27 cellular contexts compared by ENCODE assay signal in the genomic region with DNA sequence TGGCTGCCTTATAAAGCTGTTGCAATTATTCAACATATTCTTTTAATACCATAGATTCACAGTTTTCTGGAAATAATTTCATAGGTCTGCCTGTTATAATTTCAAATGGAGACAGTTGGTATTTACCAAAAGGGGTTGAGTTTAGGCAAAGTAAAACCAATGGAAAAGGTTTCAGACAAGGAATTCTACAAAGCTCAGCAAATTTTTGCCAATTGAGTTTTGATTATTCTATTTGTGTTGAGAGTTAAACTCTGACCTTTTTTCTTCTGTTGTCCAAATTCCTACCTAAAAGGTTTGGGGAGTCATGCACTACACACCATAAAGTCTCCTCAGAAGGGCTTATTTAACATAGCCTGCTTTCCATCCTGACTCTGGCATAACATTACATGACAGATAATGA. TPM values are rescaled to one million over a fixed set of nuclear protein-coding genes. Genes with fewer than 3 reads are reported as not detected.
"Had no signal": no experiment of that assay in that cellular context is flagged by ENCODE, and none has a peak within 500 bp of the region (broad histone marks: within the 10 kb centered on the region; RNA-seq: fewer than 3 reads in every experiment).

No MANE protein-coding gene starts in this region.

- H3K4me1 Mint-ChIP-seq: immature natural killer cell; natural killer cell; stimulated activated memory B cell treated with anti-CD40 and anti-IgM and Interleukin-4, amounts not matched to agents 10 μg/mL and 1 μg/mL and 100 μg/mL, for 72 hours had no signal

- ATAC-seq: left ventricle myocardium superior; lower lobe of right lung; natural killer cell; psoas muscle; right cardiac atrium; stimulated activated memory B cell treated with anti-CD40 and anti-IgM and Interleukin-4, amounts not matched to agents 10 μg/mL and 1 μg/mL and 100 μg/mL, for 72 hours; stimulated activated naive CD8-positive, alpha-beta T cell treated with anti-CD3 and anti-CD28 coated beads, Interleukin-15, Interleukin-2, amounts not matched to agents 100 U/mL and 50 U/mL, for 24 hours had no signal

- H3K27ac ChIP-seq: colonic mucosa, esophagus squamous epithelium, lower lobe of right lung, ovary, psoas muscle, skin epidermis, spleen, testis, tibial artery had no signal

- H3K27me3 Mint-ChIP-seq: dendritic cell treated with granulocyte-macrophage colony-stimulating factor and Interleukin-4, amounts not matched to agents 40 ng/mL and 50 ng/mL, for 4 days; type B pancreatic cell had no signal

- H3K4me3 Mint-ChIP-seq: dendritic cell treated with granulocyte-macrophage colony-stimulating factor and Interleukin-4, amounts not matched to agents 40 ng/mL and 50 ng/mL, for 4 days; immature natural killer cell; natural killer cell; stimulated activated memory B cell treated with anti-CD40 and anti-IgM and Interleukin-4, amounts not matched to agents 10 μg/mL and 1 μg/mL and 100 μg/mL, for 72 hours; type B pancreatic cell had no signal

- DNase-seq: colonic mucosa; effector CD8-positive, alpha-beta T cell; erythroblast; esophagus squamous epithelium; hypothalamus; immature natural killer cell; islet precursor cell; kidney glomerular epithelial cell; left ventricle myocardium superior; lower lobe of right lung; natural killer cell; occipital lobe; ovary; posterior cingulate gyrus; psoas muscle; right cardiac atrium; spleen; stimulated activated CD4-positive, alpha-beta T cell treated with anti-CD3 and anti-CD28 coated beads, Interleukin-4, amount 100 ng/mL, for 4 hours; stimulated activated naive CD8-positive, alpha-beta T cell treated with anti-CD3 and anti-CD28 coated beads, Interleukin-15, Interleukin-2, amounts not matched to agents 100 U/mL and 50 U/mL, for 24 hours; substantia nigra; testis; tibial artery had no signal

- H3K27ac Mint-ChIP-seq: dendritic cell treated with granulocyte-macrophage colony-stimulating factor and Interleukin-4, amounts not matched to agents 40 ng/mL and 50 ng/mL, for 4 days; immature natural killer cell; natural killer cell; stimulated activated memory B cell treated with anti-CD40 and anti-IgM and Interleukin-4, amounts not matched to agents 10 μg/mL and 1 μg/mL and 100 μg/mL, for 72 hours; type B pancreatic cell had no signal

- H3K4me3 ChIP-seq: colonic mucosa, esophagus squamous epithelium, lower lobe of right lung, ovary, psoas muscle, skin epidermis, spleen, testis, tibial artery had no signal

- H3K4me1 ChIP-seq: colonic mucosa, lower lobe of right lung, psoas muscle, spleen, testis, tibial artery had no signal

- H3K36me3 ChIP-seq: colonic mucosa, esophagus squamous epithelium, lower lobe of right lung, ovary, spleen, tibial artery had no signal

- FAIRE-seq: frontal cortex had no signal

- H3K27me3 ChIP-seq: colonic mucosa, esophagus squamous epithelium, ovary, spleen, testis, tibial artery had no signal

- H3K36me3 Mint-ChIP-seq: immature natural killer cell; natural killer cell; stimulated activated memory B cell treated with anti-CD40 and anti-IgM and Interleukin-4, amounts not matched to agents 10 μg/mL and 1 μg/mL and 100 μg/mL, for 72 hours; type B pancreatic cell had no signal

- H3K9me3 ChIP-seq: colonic mucosa, esophagus squamous epithelium, lower lobe of right lung, ovary, psoas muscle, testis, tibial artery had no signal

- H3K9me3 Mint-ChIP-seq: dendritic cell treated with granulocyte-macrophage colony-stimulating factor and Interleukin-4, amounts not matched to agents 40 ng/mL and 50 ng/mL, for 4 days; immature natural killer cell; natural killer cell; type B pancreatic cell had no signal

RNA-seq across cellular contexts. Expression of gene ABCA13, which starts 38.5 kb away (rescaled TPM):
- total RNA-seq: right cardiac atrium had no signal
- polyA plus RNA-seq: immature natural killer cell, psoas muscle, right cardiac atrium had no signal
